In the genomic region with DNA sequence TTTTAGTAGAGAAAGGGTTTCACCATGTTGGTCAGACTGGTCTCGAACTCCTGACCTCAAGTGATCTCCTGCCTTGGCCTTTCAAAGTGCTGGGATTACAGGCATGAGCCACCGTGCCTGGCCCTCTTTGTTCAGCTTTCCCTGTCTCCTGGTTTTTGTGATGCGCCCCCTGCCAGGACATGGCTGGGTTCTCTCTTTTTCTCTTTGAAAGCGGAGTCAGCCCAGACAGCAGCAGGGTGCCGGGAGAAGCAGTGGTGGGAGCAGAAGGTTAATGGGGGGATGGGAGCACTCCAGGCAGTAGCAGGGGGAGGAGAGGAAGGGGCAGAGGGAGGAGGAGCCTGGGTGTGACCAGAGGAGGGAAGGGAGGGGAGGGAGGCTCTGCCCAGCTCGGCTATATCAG, we compare ENCODE assay signal across 23 cellular contexts. TPM values are rescaled to one million over a fixed set of nuclear protein-coding genes. Genes with fewer than 3 reads are reported as not detected.
"Had no signal": no experiment of that assay in that cellular context is flagged by ENCODE, and none has a peak within 500 bp of the region (broad histone marks: within the 10 kb centered on the region; RNA-seq: fewer than 3 reads in every experiment).

No MANE protein-coding gene starts in this region.

- H3K4me3 ChIP-seq: breast epithelium, right atrium auricular region, tibial artery had no signal

- H3K27ac ChIP-seq: breast epithelium, foreskin keratinocyte, tibial artery, VCaP had no signal

- H3K27me3 ChIP-seq: right atrium auricular region had no signal

- H3K9me3 Mint-ChIP-seq: activated T-cell treated with anti-CD3 and anti-CD28 coated beads, Interleukin-2, amount 50 U/mL, for 72 hours; effector memory CD8-positive, alpha-beta T cell; nephron had no signal

- H3K4me3 Mint-ChIP-seq: activated T-cell treated with anti-CD3 and anti-CD28 coated beads, Interleukin-2, amount 50 U/mL, for 72 hours; effector memory CD8-positive, alpha-beta T cell; nephron had no signal

- ATAC-seq: effector memory CD8-positive, alpha-beta T cell; foreskin keratinocyte; left lobe of liver; stimulated activated naive CD8-positive, alpha-beta T cell treated with anti-CD3 and anti-CD28 coated beads, Interleukin-15, Interleukin-2, amounts not matched to agents 100 U/mL and 50 U/mL, for 24 hours had no signal

- H3K9me3 ChIP-seq: breast epithelium, right atrium auricular region, tibial artery had no signal

- H3K4me1 Mint-ChIP-seq: nephron had no signal

- DNase-seq: activated CD4-positive, alpha-beta T cell treated with anti-CD3 and anti-CD28 coated beads for 1 hour; activated CD8-positive, alpha-beta memory T cell treated with anti-CD3 and anti-CD28 coated beads for 24 hours; activated effector memory CD4-positive, alpha-beta T cell treated with anti-CD3 and anti-CD28 coated beads, Interleukin-2, amount 50 U/mL, for 16 hours; activated naive CD4-positive, alpha-beta T cell treated with anti-CD3 and anti-CD28 coated beads, Interleukin-2, amount 50 U/mL, for 16 hours; cerebellar nuclear complex; effector memory CD8-positive, alpha-beta T cell; foreskin keratinocyte; head of caudate nucleus; midbrain; nucleus accumbens; substantia nigra; T-helper 2 cell; tibial artery had no signal

- H3K4me1 ChIP-seq: breast epithelium, foreskin keratinocyte, right atrium auricular region, tibial artery had no signal

- H3K36me3 ChIP-seq: breast epithelium, right atrium auricular region, tibial artery had no signal

- H3K27ac Mint-ChIP-seq: activated T-cell treated with anti-CD3 and anti-CD28 coated beads, Interleukin-2, amount 50 U/mL, for 72 hours; effector memory CD8-positive, alpha-beta T cell; nephron had no signal

RNA-seq across cellular contexts. Expression of a gene that starts 1.8 kb away (rescaled TPM):
- total RNA-seq: activated T-cell treated with anti-CD3 and anti-CD28 coated beads, Interleukin-2, amount 50 U/mL, for 72 hours; fibroblast of lung; lung microvascular endothelial cell; urinary bladder had no signal
- polyA plus RNA-seq: fibroblast of lung had no signal

RNA-seq across cellular contexts. Expression of a gene that starts 18.2 kb away (rescaled TPM):
- total RNA-seq: lung microvascular endothelial cell, right atrium auricular region had no signal
